ENCODE assay signal across 9 cellular contexts in genomic region chr17:46020023-46020735, GRCh38.
A peak's percentile ranks its signal among the peaks of the same experiment; 100 is the strongest.
DNase-seq lines count a peak whose midpoint lies in the region; FAIRE-seq lines count a peak whose summit lies in the region.
"Had no signal": no experiment of that assay in that cellular context is flagged by ENCODE, and none has a peak within 500 bp of the region (broad histone marks: within the 10 kb centered on the region; RNA-seq: fewer than 3 reads in every experiment).

No MANE protein-coding gene starts in this region.

- no peak for FAIRE-seq in GM19239 (lab: Jason Lieb, UNC)

- H3K27ac ChIP-seq in cingulate gyrus (ENCODE audit: low read depth, low read length), result peak overlapping the region; percentile 29
- H3K27ac ChIP-seq: PC-9 had no signal

- DNase-seq in GM19239 (ENCODE audit: insufficient read length, low spot score) (peak; percentile 63), anterior cingulate cortex (lab: John Stamatoyannopoulos, UW) (no peak), NCI-H1092 treated with DMSO at 0.1 percent for 48 hours (lab: John Stamatoyannopoulos, UW) (no peak), glomerular visceral epithelial cell (ENCODE audit: extremely low spot score) (no peak), SHP77 (lab: John Stamatoyannopoulos, UW) (no peak)
- peak; percentile 29 to 52 for DNase-seq in activated CD4-positive, alpha-beta T cell treated with anti-CD3 and anti-CD28 coated beads for 4 hours
- DNase-seq in stimulated activated CD4-positive, alpha-beta T cell treated with anti-CD3 and anti-CD28 coated beads, TNF-alpha, amount 100 ng/mL, for 24 hours (ENCODE audit: low read depth in 3 of 3), result peak in 2 of 3 experiments; percentile 11 to 39
- DNase-seq: PC-9 had no signal

Comparison
In these comparisons a context has a peak if more than half of its experiments do, and no peak if none do; other contexts are left out.
1. DNase-seq: peak in GM19239 (single experiment), activated CD4-positive, alpha-beta T cell treated with anti-CD3 and anti-CD28 coated beads for 4 hours (2 of 2) and stimulated activated CD4-positive, alpha-beta T cell treated with anti-CD3 and anti-CD28 coated beads, TNF-alpha, amount 100 ng/mL, for 24 hours (2 of 3); none in anterior cingulate cortex (0 of 58), NCI-H1092 treated with DMSO at 0.1 percent for 48 hours (single experiment), glomerular visceral epithelial cell (single experiment) and SHP77 (0 of 2).